ENCODE assay signal across 8 cellular contexts in the genomic region with DNA sequence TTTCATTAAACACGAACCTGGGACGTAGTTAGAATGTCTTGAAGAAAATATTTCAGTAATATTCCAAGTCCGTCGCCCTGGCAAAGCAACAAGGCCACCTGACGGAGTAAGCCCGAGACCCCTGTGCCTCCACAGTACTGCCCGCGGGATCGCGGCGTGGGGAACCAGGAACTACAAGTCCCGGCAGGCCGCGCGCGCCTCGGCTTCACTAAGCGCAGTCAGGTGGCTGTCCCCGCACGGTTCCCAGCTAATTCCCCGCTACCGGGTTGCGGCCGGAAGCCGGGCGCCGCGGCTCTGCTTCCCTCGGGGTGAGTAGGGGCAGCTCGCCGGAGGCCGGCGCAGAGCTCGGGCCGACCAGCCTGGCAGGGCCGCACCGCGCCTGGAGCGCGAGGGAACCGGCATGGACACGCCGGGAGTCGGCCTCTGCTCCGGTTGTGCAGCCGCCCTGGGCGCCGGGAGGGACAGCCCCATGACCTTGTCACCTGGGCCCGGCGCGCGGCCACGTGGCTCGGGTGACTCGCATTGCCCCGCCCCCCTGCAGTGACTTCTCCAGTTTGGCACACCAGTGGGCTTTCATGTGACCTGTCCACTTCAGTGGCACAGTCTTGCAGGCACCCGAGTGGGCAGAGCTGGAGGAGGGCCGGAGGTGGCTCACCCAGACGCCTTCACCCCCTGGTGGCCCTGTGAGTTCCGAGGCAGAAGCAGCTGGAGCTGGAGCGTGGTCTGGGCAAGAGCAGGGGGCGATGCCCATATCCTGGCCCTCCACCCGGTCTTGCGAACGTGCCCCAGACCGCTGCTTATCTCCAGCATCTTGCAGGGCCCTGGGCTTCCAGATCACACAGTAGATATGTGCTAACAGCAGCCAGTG. TPM values are rescaled to one million over a fixed set of nuclear protein-coding genes. Genes with fewer than 3 reads are reported as not detected.
DNase-seq lines count a peak whose midpoint lies in the region; ATAC-seq and TF ChIP-seq lines count a peak whose summit lies in the region.

A gene with protein sequence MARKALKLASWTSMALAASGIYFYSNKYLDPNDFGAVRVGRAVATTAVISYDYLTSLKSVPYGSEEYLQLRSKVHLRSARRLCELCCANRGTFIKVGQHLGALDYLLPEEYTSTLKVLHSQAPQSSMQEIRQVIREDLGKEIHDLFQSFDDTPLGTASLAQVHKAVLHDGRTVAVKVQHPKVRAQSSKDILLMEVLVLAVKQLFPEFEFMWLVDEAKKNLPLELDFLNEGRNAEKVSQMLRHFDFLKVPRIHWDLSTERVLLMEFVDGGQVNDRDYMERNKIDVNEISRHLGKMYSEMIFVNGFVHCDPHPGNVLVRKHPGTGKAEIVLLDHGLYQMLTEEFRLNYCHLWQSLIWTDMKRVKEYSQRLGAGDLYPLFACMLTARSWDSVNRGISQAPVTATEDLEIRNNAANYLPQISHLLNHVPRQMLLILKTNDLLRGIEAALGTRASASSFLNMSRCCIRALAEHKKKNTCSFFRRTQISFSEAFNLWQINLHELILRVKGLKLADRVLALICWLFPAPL (plus strand): TSS at position 247 of the 868 bp plus-strand sequence. CDS start 18,870 bp downstream, outside the sequence.

- peak; percentile 93 for ATAC-seq in GM23338

- H3K79me2 ChIP-seq in GM23338 (replicated peaks; ENCODE audit: insufficient read depth), result peaks cover 2% of the 10 kb centered on the region; the same call in 1 of the 2 replicates

- peak; percentile 85 for DNase-seq in ELF-1 (ENCODE audit: low read depth, low spot score)
- DNase-seq in GM23338 (ENCODE audit: low spot score), result peak; percentile 87
- DNase-seq in Kasumi-1 (lab: John Stamatoyannopoulos, UW), result peak; percentile 68 to 79
- DNase-seq in RPMI8226, result peak; percentile 83
- peak; percentile 79 for DNase-seq in activated T-helper 9 cell treated with anti-CD3 and anti-CD28 coated beads, Interleukin-2, amount 50 U/mL, for 16 hours (ENCODE audit: low read depth)
- DNase-seq in fibroblast of pulmonary artery (ENCODE audit: low read depth), result peak; percentile 77

- no peaks in the 10 kb centered on the region for H4K20me1 ChIP-seq in GM23338 (replicated peaks; ENCODE audit: insufficient read depth)

- H3F3A ChIP-seq in GM23338 (replicated peaks; ENCODE audit: low read depth), result 0 out of 2 replicates have a peak, but pooled peaks cover 6% of the 10 kb centered on the region

- H3K36me3 Mint-ChIP-seq in GM23338 (ENCODE audit: low read depth) (no peaks in the 10 kb centered on the region), nephron (ENCODE audit: low read depth) (no peaks in the 10 kb centered on the region)
- H3K36me3 Mint-ChIP-seq in stimulated activated naive CD8-positive, alpha-beta T cell treated with anti-CD3 and anti-CD28 coated beads, Interleukin-15, Interleukin-2, amounts not matched to agents 100 ng/mL and 50 ng/mL, for 24 hours (ENCODE audit: low read depth), result no peaks in the 10 kb centered on the region

- peak in 1 of 2 experiments; percentile 17; a peak in 1 of 4 replicates for TF ChIP-seq CTCF in GM23338 (conservative IDR thresholded peaks at IDR 0.05; ENCODE audit: low read depth in 2 of 2)
- peak; percentile 59 for TF ChIP-seq CTCF in fibroblast of pulmonary artery (IDR thresholded peaks at IDR 0.05; ENCODE audit: low read length, missing control alignments)
- peak in 2 of 3 experiments; percentile 15 to 42 for TF ChIP-seq CTCF in nephron (IDR thresholded peaks at IDR 0.05; ENCODE audit: unreplicated experiment in 3 of 3)

- H3K9me3 Mint-ChIP-seq in GM23338 (no peaks in the 10 kb centered on the region; the same call in 2 of the 3 replicates), nephron (no peaks in the 10 kb centered on the region)
- H3K9me3 Mint-ChIP-seq in stimulated activated naive CD8-positive, alpha-beta T cell treated with anti-CD3 and anti-CD28 coated beads, Interleukin-15, Interleukin-2, amounts not matched to agents 100 ng/mL and 50 ng/mL, for 24 hours, result no peaks in the 10 kb centered on the region

- H3K27me3 Mint-ChIP-seq in GM23338 (ENCODE audit: insufficient read depth, low read depth, poor library complexity) (peaks cover 3% of the 10 kb centered on the region), nephron (ENCODE audit: low read depth) (peaks cover 4% of the 10 kb centered on the region)
- no peaks in the 10 kb centered on the region for H3K27me3 Mint-ChIP-seq in stimulated activated naive CD8-positive, alpha-beta T cell treated with anti-CD3 and anti-CD28 coated beads, Interleukin-15, Interleukin-2, amounts not matched to agents 100 ng/mL and 50 ng/mL, for 24 hours

- H3K4me1 ChIP-seq in GM23338 (ENCODE audit: insufficient read depth), result peaks cover 11% of the 10 kb centered on the region

- H3K9me2 ChIP-seq in GM23338 (ENCODE audit: insufficient read depth), result no peaks in the 10 kb centered on the region

- peak within 1 kb of the TSS; percentile 86 for H3K4me2 ChIP-seq in GM23338

- H3K4me3 Mint-ChIP-seq in GM23338 (peak within 1 kb of the TSS; percentile 86), nephron (peak within 1 kb of the TSS; percentile 88 to 89 (median 88))
- peak within 1 kb of the TSS; percentile 89 for H3K4me3 Mint-ChIP-seq in stimulated activated naive CD8-positive, alpha-beta T cell treated with anti-CD3 and anti-CD28 coated beads, Interleukin-15, Interleukin-2, amounts not matched to agents 100 ng/mL and 50 ng/mL, for 24 hours

- peak within 1 kb of the TSS; percentile 100 for H2AFZ ChIP-seq in GM23338

- H3K4me3 ChIP-seq in GM23338 (peak within 1 kb of the TSS; percentile 87), fibroblast of pulmonary artery (replicated peaks; ENCODE audit: low read depth, low read length) (peak within 1 kb of the TSS; percentile 68)

- no peaks in the 10 kb centered on the region for H3K36me3 ChIP-seq in GM23338 (ENCODE audit: insufficient read depth)

- H3K27ac Mint-ChIP-seq in GM23338, result peak within 1 kb of the TSS; percentile 92
- H3K27ac Mint-ChIP-seq in nephron, result peak within 1 kb of the TSS in 2 of 3 experiments; percentile 84 to 88
- H3K27ac Mint-ChIP-seq in stimulated activated naive CD8-positive, alpha-beta T cell treated with anti-CD3 and anti-CD28 coated beads, Interleukin-15, Interleukin-2, amounts not matched to agents 100 ng/mL and 50 ng/mL, for 24 hours, result peak within 1 kb of the TSS; percentile 89

- peaks cover 11% of the 10 kb centered on the region for H3K4me1 Mint-ChIP-seq in GM23338
- H3K4me1 Mint-ChIP-seq in nephron, result no peaks in the 10 kb centered on the region
- H3K4me1 Mint-ChIP-seq in stimulated activated naive CD8-positive, alpha-beta T cell treated with anti-CD3 and anti-CD28 coated beads, Interleukin-15, Interleukin-2, amounts not matched to agents 100 ng/mL and 50 ng/mL, for 24 hours (ENCODE audit: low read depth), result peaks cover 11% of the 10 kb centered on the region

- H3K27me3 ChIP-seq in GM23338 (ENCODE audit: insufficient read depth), result no peaks in the 10 kb centered on the region

- H3K27ac ChIP-seq in GM23338 (ENCODE audit: low read depth), result peak within 1 kb of the TSS; percentile 78; the same call in 1 of the 2 replicates

TF ChIP-seq in GM23338, 12 proteins besides CTCF, POLR2A, EP300 and RAD21 (continues in another document):
- peak; percentile 76 for TF ChIP-seq POLR2AphosphoS5 (IDR thresholded peaks at IDR 0.05; ENCODE audit: low read depth)

RNA-seq across cellular contexts. Expression of the gene that starts here (rescaled TPM):
- 8.5 and 11.2 TPM in 2 replicates for total RNA-seq in GM23338 (2014; rRNA removed; shearing (Covaris generic))
- polyA plus RNA-seq in GM23338 (2016; fragmentation: Nextera tagmentation; extraction: Ambion mirVana), result 5.2 and 6.7 TPM in 2 replicates

Comparison
In these comparisons a context has a peak if more than half of its experiments do, and no peak if none do; other contexts are left out.
1. Peak in every context shown above with its lines: DNase-seq, ATAC-seq, H3K4me3 ChIP-seq and H3K27ac ChIP-seq.